9 cellular contexts compared by ENCODE assay signal in genomic region chr5:100647461-100648230, GRCh38.
DNase-seq lines count a peak whose midpoint lies in the region; ATAC-seq and TF ChIP-seq lines count a peak whose summit lies in the region.
"Had no signal": no experiment of that assay in that cellular context is flagged by ENCODE, and none has a peak within 500 bp of the region (broad histone marks: within the 10 kb centered on the region; RNA-seq: fewer than 3 reads in every experiment).

No MANE protein-coding gene starts in this region.

- TF ChIP-seq CTCF in heart right ventricle (IDR thresholded peaks at IDR 0.05) (no peak), type B pancreatic cell (conservative IDR thresholded peaks at IDR 0.05) (no peak)

- no peaks in the 10 kb centered on the region for H3K9me3 Mint-ChIP-seq in type B pancreatic cell
- H3K9me3 Mint-ChIP-seq: naive thymus-derived CD4-positive, alpha-beta T cell had no signal

- ATAC-seq in GM18867 (IDR thresholded peaks at IDR 0.05; ENCODE audit: unreplicated experiment) (peak; percentile 63), HG03139 (IDR thresholded peaks at IDR 0.05; ENCODE audit: unreplicated experiment) (peak; percentile 71), heart right ventricle (peak in 3 of 8 donors; percentile 23 to 52 (median 46))
- ATAC-seq: naive thymus-derived CD4-positive, alpha-beta T cell had no signal

- H3K36me3 Mint-ChIP-seq in type B pancreatic cell, result no peaks in the 10 kb centered on the region
- H3K36me3 Mint-ChIP-seq: naive thymus-derived CD4-positive, alpha-beta T cell had no signal

- peaks cover 0 to 7% (median 0%) of the 10 kb centered on the region in 9 donors for H3K4me1 ChIP-seq in heart right ventricle

- no peaks in the 10 kb centered on the region for H3K27me3 ChIP-seq in heart right ventricle

- no peak overlapping the region for H3K4me3 ChIP-seq in heart right ventricle

- no peaks in the 10 kb centered on the region for H3K9me3 ChIP-seq in heart right ventricle

- H3K4me3 Mint-ChIP-seq in type B pancreatic cell, result peak overlapping the region; percentile 74

- 67 to 69% methylated on average over 10 of the region's 10 CpGs for WGBS in heart right ventricle, 2 donors

- H3K27ac ChIP-seq in heart right ventricle, result no peak overlapping the region

- H3K27me3 Mint-ChIP-seq in type B pancreatic cell, result no peaks in the 10 kb centered on the region

- DNase-seq in AML-193 (lab: John Stamatoyannopoulos, UW) (peak; percentile 62 to 65), SHP77 (lab: John Stamatoyannopoulos, UW) (peak; percentile 30 to 52), heart right ventricle (peak; percentile 41 to 54), type B pancreatic cell (ENCODE audit: extremely low spot score, unreplicated experiment) (no peak), activated gamma-delta T cell (lab: John Stamatoyannopoulos, UW) (no peak)
- no peak for DNase-seq in activated CD8-positive, alpha-beta memory T cell treated with anti-CD3 and anti-CD28 coated beads, Interleukin-2, amount 50 U/mL, for 48 hours

- peak overlapping the region; percentile 87 for H3K27ac Mint-ChIP-seq in type B pancreatic cell

- H3K4me1 Mint-ChIP-seq in type B pancreatic cell (ENCODE audit: unreplicated experiment), result peaks cover 23% of the 10 kb centered on the region

- H3K36me3 ChIP-seq in heart right ventricle, result no peaks in the 10 kb centered on the region

- intact Hi-C loops in heart right ventricle (cut with DNase I), result no loop called here

Comparison
In these comparisons a context has a peak if more than half of its experiments do, and no peak if none do; other contexts are left out.
1. DNase-seq: peak in AML-193 (2 of 2), SHP77 (2 of 2) and heart right ventricle (2 of 2); none in type B pancreatic cell (single experiment), activated CD8-positive, alpha-beta memory T cell treated with anti-CD3 and anti-CD28 coated beads, Interleukin-2, amount 50 U/mL, for 48 hours (single experiment) and activated gamma-delta T cell (single experiment).